Comparison of ENCODE assay signal across 8 cellular contexts in genomic region chr7:48017674-48018073, GRCh38. TPM values are rescaled to one million over a fixed set of nuclear protein-coding genes. Genes with fewer than 3 reads are reported as not detected.
"Had no signal": no experiment of that assay in that cellular context is flagged by ENCODE, and none has a peak within 500 bp of the region (broad histone marks: within the 10 kb centered on the region; RNA-seq: fewer than 3 reads in every experiment).

No MANE protein-coding gene starts in this region.

- H3K4me3 ChIP-seq: GM23338 had no signal

- ATAC-seq: GM23338 had no signal

- DNase-seq: H9, HCEC 1CT had no signal

- FAIRE-seq: H1, H54, HTR-8/SVneo had no signal

- H3K4me2 ChIP-seq: GM23338 had no signal

- H2AFZ ChIP-seq: GM23338 had no signal

RNA-seq across cellular contexts. Expression of gene SUN3, which starts 11.2 kb away (rescaled TPM):
- total RNA-seq: H1, H9, HT-29 had no signal
- polyA plus RNA-seq: GM23338, H1, IgD-negative memory B cell had no signal

RNA-seq across cellular contexts. Expression of gene C7orf57, which starts 17.7 kb away (rescaled TPM):
- total RNA-seq: H9, HT-29 had no signal
- polyA plus RNA-seq: IgD-negative memory B cell had no signal
